ENCODE assay signal across 20 cellular contexts in genomic region chr11:61687420-61687819, GRCh38. TPM values are rescaled to one million over a fixed set of nuclear protein-coding genes. Genes with fewer than 3 reads are reported as not detected.
"Had no signal": no experiment of that assay in that cellular context is flagged by ENCODE, and none has a peak within 500 bp of the region (broad histone marks: within the 10 kb centered on the region; RNA-seq: fewer than 3 reads in every experiment).

No MANE protein-coding gene starts in this region.

- H3K27me3 ChIP-seq: gastrocnemius medialis, pancreas had no signal

- DNase-seq: activated B cell treated with CpG ODN at 0.5 μM for 24 hours; activated CD4-positive, alpha-beta memory T cell treated with anti-CD3 and anti-CD28 coated beads for 36 hours; activated CD4-positive, alpha-beta T cell treated with anti-CD3 and anti-CD28 coated beads for 4 hours; activated naive CD4-positive, alpha-beta T cell; activated naive CD8-positive, alpha-beta T cell treated with anti-CD3 and anti-CD28 coated beads, Interleukin-2, amount 10 ng/mL, durations not matched to agents 7 days and 5 days; activated T-cell treated with anti-CD3 and anti-CD28 coated beads for 4 hours; amygdala; central memory CD4-positive, alpha-beta T cell; gastrocnemius medialis; heart right ventricle; kidney glomerular epithelial cell; mesenchymal stem cell; mucosa of descending colon; naive thymus-derived CD4-positive, alpha-beta T cell; spleen; stimulated activated CD4-positive, alpha-beta T cell treated with anti-CD3 and anti-CD28 coated beads, Interleukin-4, amount 100 ng/mL, for 4 hours; stimulated activated naive B cell treated with anti-CD40 and anti-IgM and Interleukin-4, amounts not matched to agents 10 μg/mL and 1 μg/mL and 100 μg/mL, for 72 hours; T-helper 2 cell had no signal

- H3K36me3 ChIP-seq: gastrocnemius medialis, heart right ventricle, neutrophil, pancreas, spleen had no signal

- H3K27ac ChIP-seq: neutrophil had no signal

- H3K9me3 ChIP-seq: gastrocnemius medialis, heart right ventricle, mucosa of descending colon, neutrophil, pancreas, spleen had no signal

- H3K4me3 ChIP-seq: gastrocnemius medialis, heart right ventricle, mucosa of descending colon, pancreas, spleen had no signal

- ATAC-seq: gastrocnemius medialis; heart right ventricle; naive thymus-derived CD4-positive, alpha-beta T cell; stimulated activated naive B cell treated with anti-CD40 and anti-IgM and Interleukin-4, amounts not matched to agents 10 μg/mL and 1 μg/mL and 100 μg/mL, for 72 hours had no signal

RNA-seq across cellular contexts. Expression of gene DAGLA, which starts 7.2 kb away (rescaled TPM):
- total RNA-seq: activated B cell treated with CpG ODN at 0.5 μM for 24 hours had no signal
